15 cellular contexts compared by ENCODE assay signal in genomic region chr20:35517767-35518166, GRCh38. TPM values are rescaled to one million over a fixed set of nuclear protein-coding genes. Genes with fewer than 3 reads are reported as not detected.
"Had no signal": no experiment of that assay in that cellular context is flagged by ENCODE, and none has a peak within 500 bp of the region (broad histone marks: within the 10 kb centered on the region; RNA-seq: fewer than 3 reads in every experiment).

No MANE protein-coding gene starts in this region.

RNA-seq across cellular contexts. Expression of gene C20orf173, which starts 11.7 kb away (rescaled TPM):
- total RNA-seq: activated B cell treated with CpG ODN at 0.5 μM for 24 hours; activated CD4-positive, alpha-beta memory T cell treated with anti-CD3 and anti-CD28 coated beads for 36 hours; activated CD4-positive, alpha-beta memory T cell treated with anti-CD3 and anti-CD28 coated beads, Interleukin-2, amount 10 ng/mL, durations not matched to agents 7 days and 5 days; activated CD4-positive, alpha-beta T cell treated with anti-CD3 and anti-CD28 coated beads for 36 hours; activated CD4-positive, alpha-beta T cell treated with anti-CD3 and anti-CD28 coated beads, Interleukin-2, amount 10 ng/mL, durations not matched to agents 24 days and 14 days; activated CD4-positive, alpha-beta T cell treated with anti-CD3 and anti-CD28 coated beads, Interleukin-2, amount 10 ng/mL, durations not matched to agents 7 days and 5 days; activated CD8-positive, alpha-beta memory T cell treated with anti-CD3 and anti-CD28 coated beads for 36 hours; activated CD8-positive, alpha-beta memory T cell treated with anti-CD3 and anti-CD28 coated beads, Interleukin-2, amount 10 ng/mL, durations not matched to agents 7 days and 5 days; activated CD8-positive, alpha-beta T cell treated with anti-CD3 and anti-CD28 coated beads for 36 hours; activated CD8-positive, alpha-beta T cell treated with anti-CD3 and anti-CD28 coated beads, Interleukin-2, amount 10 ng/mL, durations not matched to agents 7 days and 5 days; T-cell; T-helper 1 cell treated with Interleukin-12 subunit alpha and Interleukin-12 subunit beta and Interleukin-4 antibody, amounts not matched to agents 30 ng/mL and 1 ng/mL, for 36 hours; T-helper 17 cell; T-helper 2 cell treated with Interferon-gamma antibody and Interleukin-4, amounts not matched to agents 100 ng/mL and 5 ng/mL, for 36 hours; WTC11 had no signal
